ENCODE assay signal across 8 cellular contexts in genomic region chr10:70880077-70880534, GRCh38. TPM values are rescaled to one million over a fixed set of nuclear protein-coding genes. Genes with fewer than 3 reads are reported as not detected.
DNase-seq lines count a peak whose midpoint lies in the region; ATAC-seq and TF ChIP-seq lines count a peak whose summit lies in the region.

No MANE protein-coding gene starts in this region.

- DNase-seq in CD4-positive, alpha-beta T cell = peak; percentile 53 to 72 (median 64)
- peak; percentile 33 to 80 (median 65) for DNase-seq in NCI-H1417 (lab: John Stamatoyannopoulos, UW)
- DNase-seq in T-helper 2 cell = peak in 4 of 5 experiments; percentile 55 to 85 (median 56)
- DNase-seq in amniotic epithelial cell (ENCODE audit: low read depth) = peak; percentile 74
- DNase-seq in right atrium auricular region (ENCODE audit: low spot score) = peak; percentile 87
- peak; percentile 84 for DNase-seq in sigmoid colon

- TF ChIP-seq EP300 in sigmoid colon (IDR thresholded peaks at IDR 0.05) = no peak

- peak; percentile 95 for TF ChIP-seq CTCF in CD4-positive, alpha-beta T cell (IDR thresholded peaks at IDR 0.05)
- TF ChIP-seq CTCF in right atrium auricular region (IDR thresholded peaks at IDR 0.05) (peak; percentile 78 to 93), sigmoid colon (IDR thresholded peaks at IDR 0.05) (peak; percentile 75 to 95 (median 86))

- H3K27ac ChIP-seq in CD4-positive, alpha-beta T cell (ENCODE audit: low read depth, low read length) = no peak overlapping the region
- H3K27ac ChIP-seq in right atrium auricular region = no peak overlapping the region
- H3K27ac ChIP-seq in sigmoid colon = no peak overlapping the region

- H3K4me3 Mint-ChIP-seq in CD4-positive, alpha-beta T cell = no peak overlapping the region

- POLR2A ChIA-PET in CD4-positive, alpha-beta T cell (lab: Charles Lee) = no interaction called here

- intact Hi-C loops in CD4-positive, alpha-beta T cell (cut with DNase I, micrococcal nuclease) = loop anchor here (1.0 to 5.0 kb wide), 4 partner anchors 65 to 663 kb away; partner anchors contain the start of gene SGPL1 (in 2 of the 2)
- intact Hi-C loops in sigmoid colon (cut with DNase I) = loop anchor here (1.0 to 10.0 kb wide), 3 partner anchors 65 to 425 kb away; partner anchors contain the start of gene SGPL1

- no peak for TF ChIP-seq POLR2A in sigmoid colon (IDR thresholded peaks at IDR 0.05)

- ATAC-seq in CD4-positive, alpha-beta T cell (ENCODE audit: poor library complexity) = peak; percentile 96
- ATAC-seq in GM21529 (IDR thresholded peaks at IDR 0.05; ENCODE audit: unreplicated experiment) (peak; percentile 70), HG02852 (IDR thresholded peaks at IDR 0.05; ENCODE audit: unreplicated experiment) (no peak)

- H3K4me3 ChIP-seq in right atrium auricular region (no peak overlapping the region), sigmoid colon (no peak overlapping the region)

- H3K27me3 ChIP-seq in CD4-positive, alpha-beta T cell (ENCODE audit: control insufficient read depth, insufficient read depth, low read length) = no peaks in the 10 kb centered on the region
- H3K27me3 ChIP-seq in right atrium auricular region (no peaks in the 10 kb centered on the region), sigmoid colon (no peaks in the 10 kb centered on the region)

- 2 to 16% methylated on average over 4 of the region's 4 CpGs for WGBS in sigmoid colon, 2 donors

- H3K4me1 ChIP-seq in right atrium auricular region (peaks cover 0 to 9% of the 10 kb centered on the region in 2 donors), sigmoid colon (no peaks in the 10 kb centered on the region)

- peaks cover 4% of the 10 kb centered on the region for H3K4me1 Mint-ChIP-seq in CD4-positive, alpha-beta T cell (ENCODE audit: low read depth)

- no peak overlapping the region for H3K27ac Mint-ChIP-seq in CD4-positive, alpha-beta T cell

- no peaks in the 10 kb centered on the region for H3K9me3 ChIP-seq in CD4-positive, alpha-beta T cell (ENCODE audit: control insufficient read depth, low read length)
- H3K9me3 ChIP-seq in right atrium auricular region (no peaks in the 10 kb centered on the region), sigmoid colon (no peaks in the 10 kb centered on the region)

- no peaks in the 10 kb centered on the region for H3K27me3 Mint-ChIP-seq in CD4-positive, alpha-beta T cell

- CTCF ChIA-PET in CD4-positive, alpha-beta T cell (lab: Charles Lee) = interaction anchor here (0.8 to 1.6 kb wide), 2 partner anchors 64 to 418 kb away, joined by 3 to 6 read pairs; partner anchors contain the start of gene SGPL1

- H3K36me3 Mint-ChIP-seq in CD4-positive, alpha-beta T cell (ENCODE audit: low read depth) = peaks cover 48% of the 10 kb centered on the region

- H3K9me3 Mint-ChIP-seq in CD4-positive, alpha-beta T cell = no peaks in the 10 kb centered on the region

- H3K36me3 ChIP-seq in right atrium auricular region (peaks cover 29% of the 10 kb centered on the region), sigmoid colon (peaks cover 4 to 75% (median 32%) of the 10 kb centered on the region in 4 donors)

RNA-seq across cellular contexts. Expression of gene PCBD1, which starts 8.3 kb away (rescaled TPM):
- total RNA-seq in CD4-positive, alpha-beta T cell = 1 to 10 TPM; 4.7 to 4.8 TPM
- total RNA-seq in right atrium auricular region (10 to 100 TPM; 79.4 to 98.6 TPM), sigmoid colon (10 to 100 TPM; 82.5 to 98.1 (median 93.1) TPM)
- polyA plus RNA-seq in sigmoid colon = 100 to 1,000 TPM; 116 to 135 (median 128) TPM

Comparison
In these comparisons a context has a peak if more than half of its experiments do, and no peak if none do; other contexts are left out.
1. RNA of gene PCBD1, which starts 8.3 kb away (total RNA-seq): 79.4 to 98.6 TPM in right atrium auricular region and 82.5 to 98.1 TPM in sigmoid colon; 4.7 to 4.8 TPM in CD4-positive, alpha-beta T cell; every median in the first group is over 10 times any median in the second.
2. Peak in every context shown above with its lines, with median percentiles within 50 percentile points of each other: DNase-seq and CTCF ChIP-seq.